In genomic region chr16:86076606-86077005, GRCh38 we compare ENCODE assay signal across 16 cellular contexts.
DNase-seq lines count a peak whose midpoint lies in the region; ATAC-seq and TF ChIP-seq lines count a peak whose summit lies in the region.
"Had no signal": no experiment of that assay in that cellular context is flagged by ENCODE, and none has a peak within 500 bp of the region (broad histone marks: within the 10 kb centered on the region; RNA-seq: fewer than 3 reads in every experiment).

No MANE protein-coding gene starts in this region.

- H3K27ac ChIP-seq in mesenchymal stem cell (ENCODE audit: low read length, poor library complexity, severe bottlenecking) (no peak overlapping the region), sigmoid colon (no peak overlapping the region), right atrium auricular region (no peak overlapping the region)
- H3K27ac ChIP-seq: BLaER1, C4-2B had no signal

- H3K23ac ChIP-seq in mesenchymal stem cell (ENCODE audit: low read length in 2 of 2) = no peak overlapping the region

- no peak for ATAC-seq in GM18873 (IDR thresholded peaks at IDR 0.05; ENCODE audit: low FRiP score, unreplicated experiment)
- ATAC-seq: CD8-positive, alpha-beta T cell; GM23338 had no signal

- H2AK5ac ChIP-seq in mesenchymal stem cell (ENCODE audit: low read length, severe bottlenecking) = no peak overlapping the region

- WGBS in mesenchymal stem cell = 93% methylated on average over 5 of the region's 5 CpGs
- 87 to 92% methylated on average over 5 of the region's 5 CpGs for WGBS in sigmoid colon, 2 donors

- peak overlapping the region; percentile 47 for H4K91ac ChIP-seq in mesenchymal stem cell (ENCODE audit: low read length)

- peak overlapping the region; percentile 59 to 85 for H2BK12ac ChIP-seq in mesenchymal stem cell (ENCODE audit: low read length in 2 of 2)

- TF ChIP-seq CTCF in chondrocyte (IDR thresholded peaks at IDR 0.05) (no peak), sigmoid colon (IDR thresholded peaks at IDR 0.05) (no peak), right atrium auricular region (IDR thresholded peaks at IDR 0.05) (no peak), BE2C (IDR thresholded peaks at IDR 0.05; ENCODE audit: low read depth, low read length) (no peak)

- H3K27me3 Mint-ChIP-seq in chondrocyte (ENCODE audit: low read depth) = peaks cover 62% of the 10 kb centered on the region
- H3K27me3 Mint-ChIP-seq: CD4-positive, CD25-positive, alpha-beta regulatory T cell had no signal

- H3K9me3 Mint-ChIP-seq in chondrocyte (ENCODE audit: low read depth) = no peaks in the 10 kb centered on the region
- H3K9me3 Mint-ChIP-seq: CD8-positive, alpha-beta T cell; GM23338; HFFc6 had no signal

- H3K36me3 ChIP-seq in mesenchymal stem cell (ENCODE audit: control insufficient read depth in 1 of 2, insufficient read depth in 2 of 2, low read depth in 1 of 2, low read length in 2 of 2) = no peaks in the 10 kb centered on the region
- H3K36me3 ChIP-seq in sigmoid colon = no peaks in the 10 kb centered on the region
- no peaks in the 10 kb centered on the region for H3K36me3 ChIP-seq in right atrium auricular region
- no peaks in the 10 kb centered on the region for H3K36me3 ChIP-seq in BE2C
- H3K36me3 ChIP-seq: BLaER1, HAP-1 had no signal

- no peak overlapping the region for H3K4me3 Mint-ChIP-seq in chondrocyte (ENCODE audit: unreplicated experiment)
- H3K4me3 Mint-ChIP-seq: CD4-positive, CD25-positive, alpha-beta regulatory T cell; CD8-positive, alpha-beta T cell; GM23338; HFFc6 had no signal

- no peak overlapping the region for H3K14ac ChIP-seq in mesenchymal stem cell (ENCODE audit: low read length in 2 of 2)

- H3K27ac Mint-ChIP-seq in chondrocyte (ENCODE audit: unreplicated experiment) = no peak overlapping the region
- H3K27ac Mint-ChIP-seq: CD4-positive, CD25-positive, alpha-beta regulatory T cell; CD8-positive, alpha-beta T cell; GM23338; HFFc6 had no signal

- no peak for TF ChIP-seq POLR2A in sigmoid colon (IDR thresholded peaks at IDR 0.05)

- H2AFZ ChIP-seq in mesenchymal stem cell (ENCODE audit: low read depth, low read length) = no peak overlapping the region
- H2AFZ ChIP-seq: GM23338 had no signal

- no peaks in the 10 kb centered on the region for H3K36me3 Mint-ChIP-seq in chondrocyte (ENCODE audit: low read depth)
- H3K36me3 Mint-ChIP-seq: CD4-positive, CD25-positive, alpha-beta regulatory T cell; CD8-positive, alpha-beta T cell had no signal

- no peak overlapping the region for H3K9ac ChIP-seq in mesenchymal stem cell (ENCODE audit: low read length)
- H3K9ac ChIP-seq: BLaER1 had no signal

- H3K4me1 ChIP-seq in mesenchymal stem cell (ENCODE audit: control insufficient read depth, insufficient read depth, low read depth, low read length) (no peaks in the 10 kb centered on the region), sigmoid colon (peaks cover 0 to 31% (median 16%) of the 10 kb centered on the region in 4 donors), right atrium auricular region (no peaks in the 10 kb centered on the region), BE2C (no peaks in the 10 kb centered on the region)
- H3K4me1 ChIP-seq: BLaER1, Caco-2, HAP-1 had no signal

- H3K4me2 ChIP-seq in mesenchymal stem cell (ENCODE audit: low read length, poor library complexity, severe bottlenecking) = no peak overlapping the region
- H3K4me2 ChIP-seq: BLaER1, GM23338 had no signal

- H3K27me3 ChIP-seq in mesenchymal stem cell (ENCODE audit: control insufficient read depth in 1 of 2, insufficient read depth in 1 of 2, low read length in 2 of 2) (peaks cover 28 to 69% of the 10 kb centered on the region in 2 experiments), sigmoid colon (no peaks in the 10 kb centered on the region), right atrium auricular region (no peaks in the 10 kb centered on the region), BE2C (no peaks in the 10 kb centered on the region)

- TF ChIP-seq EP300 in sigmoid colon (IDR thresholded peaks at IDR 0.05) = no peak

- H3K18ac ChIP-seq in mesenchymal stem cell (ENCODE audit: low read depth in 1 of 2, low read length in 2 of 2) = peak overlapping the region; percentile 9 to 54

- no peaks in the 10 kb centered on the region for H3K9me3 ChIP-seq in mesenchymal stem cell (ENCODE audit: control insufficient read depth, low read length)
- no peaks in the 10 kb centered on the region for H3K9me3 ChIP-seq in sigmoid colon
- no peaks in the 10 kb centered on the region for H3K9me3 ChIP-seq in right atrium auricular region
- no peaks in the 10 kb centered on the region for H3K9me3 ChIP-seq in BE2C
- H3K9me3 ChIP-seq: BLaER1, Caco-2, HAP-1 had no signal

- no peak overlapping the region for H2BK5ac ChIP-seq in mesenchymal stem cell (ENCODE audit: low read depth, low read length, poor library complexity, severe bottlenecking)

- no peak overlapping the region for H3K4me3 ChIP-seq in mesenchymal stem cell (ENCODE audit: insufficient read depth in 1 of 2, low read depth in 1 of 2, low read length in 2 of 2)
- no peak overlapping the region for H3K4me3 ChIP-seq in sigmoid colon
- no peak overlapping the region for H3K4me3 ChIP-seq in right atrium auricular region
- no peak overlapping the region for H3K4me3 ChIP-seq in BE2C (ENCODE audit: low read depth, low read length)
- H3K4me3 ChIP-seq: BLaER1, GM23338, HAP-1 had no signal

- no peak overlapping the region for H4K8ac ChIP-seq in mesenchymal stem cell (ENCODE audit: low read length)

- H2BK15ac ChIP-seq in mesenchymal stem cell (ENCODE audit: low read depth, poor library complexity, severe bottlenecking) = no peak overlapping the region

- peak overlapping the region; percentile 35 to 58 for H3K4ac ChIP-seq in mesenchymal stem cell (ENCODE audit: low read depth in 1 of 2, low read length in 2 of 2)

- DNase-seq in chondrocyte (ENCODE audit: low spot score) = peak; percentile 36
- no peak for DNase-seq in mesenchymal stem cell
- DNase-seq in sigmoid colon = peak; percentile 30
- no peak for DNase-seq in right atrium auricular region (ENCODE audit: low spot score)
- DNase-seq in BE2C = no peak
- DNase-seq: CD4-positive, CD25-positive, alpha-beta regulatory T cell; CD8-positive, alpha-beta T cell; DMS153; DND-41; HFFc6 had no signal

- intact Hi-C loops in sigmoid colon (cut with DNase I) = loop anchor here (5.0 kb wide), 1 partner anchor 226 kb away; no protein-coding TSS in a partner anchor

- H3K4me1 Mint-ChIP-seq in chondrocyte (ENCODE audit: low read depth) = no peaks in the 10 kb centered on the region
- H3K4me1 Mint-ChIP-seq: CD4-positive, CD25-positive, alpha-beta regulatory T cell had no signal

- no peaks in the 10 kb centered on the region for H3K79me1 ChIP-seq in mesenchymal stem cell (replicated peaks; ENCODE audit: low read length, poor library complexity, severe bottlenecking)

- H2BK120ac ChIP-seq in mesenchymal stem cell (ENCODE audit: low read depth, low read length) = no peak overlapping the region

Comparison
In these comparisons a context has a peak if more than half of its experiments do, and no peak if none do; other contexts are left out.
1. DNase-seq: peak in chondrocyte (single experiment) and sigmoid colon (single experiment); none in mesenchymal stem cell (single experiment), right atrium auricular region (single experiment) and BE2C (single experiment).